In the genomic region with DNA sequence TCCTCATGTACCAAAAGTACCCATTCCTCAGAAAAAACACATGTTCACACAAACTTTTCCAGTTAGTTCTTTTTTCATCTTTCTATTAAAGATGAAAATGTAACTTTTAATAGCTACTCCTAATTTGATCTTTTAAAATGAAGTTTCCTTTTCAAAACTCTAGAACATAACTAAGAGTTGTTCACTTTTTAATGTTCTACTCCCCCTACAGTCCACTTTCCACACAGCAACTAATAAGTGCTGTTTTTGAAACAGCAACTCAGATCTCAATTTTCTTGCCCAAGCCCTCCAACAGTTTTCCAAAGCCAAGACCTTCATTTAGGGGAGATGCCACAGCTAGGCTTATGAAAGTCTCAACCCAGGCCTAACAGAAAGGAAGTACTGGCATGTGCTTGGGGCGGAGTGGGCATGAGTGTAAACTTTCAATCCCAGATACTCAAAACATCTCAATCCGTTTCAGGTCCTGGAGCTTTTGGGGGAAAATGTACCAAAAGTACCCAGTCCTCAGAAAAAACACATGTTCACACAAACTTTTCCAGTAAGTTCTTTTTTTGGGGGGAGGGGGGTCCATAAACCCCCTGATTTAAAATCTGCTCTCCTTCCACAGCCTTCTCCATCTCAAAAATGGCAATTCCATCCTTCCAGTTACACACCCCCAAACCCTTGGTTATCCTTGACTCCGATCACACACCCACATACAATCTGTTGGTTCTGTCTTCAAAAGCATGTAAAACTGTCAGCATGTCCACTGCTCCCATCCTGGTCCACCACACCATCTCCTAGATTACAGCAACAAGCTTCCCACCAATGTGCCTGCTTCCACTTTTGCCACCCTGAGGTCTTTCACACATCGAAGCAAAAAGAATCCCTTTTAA, we compare ENCODE assay signal across 8 cellular contexts. TPM values are rescaled to one million over a fixed set of nuclear protein-coding genes. Genes with fewer than 3 reads are reported as not detected.
DNase-seq lines count a peak whose midpoint lies in the region; ATAC-seq, FAIRE-seq and TF ChIP-seq lines count a peak whose summit lies in the region.

No MANE protein-coding gene starts in this region.

- intact Hi-C loops in GM12878 (cut with micrococcal nuclease; ENCODE audit: unreplicated experiment) (loop anchor here (1.0 to 2.0 kb wide), 3 partner anchors 51 to 170 kb away; no protein-coding TSS in a partner anchor), left colon (cut with DNase I, micrococcal nuclease) (no loop called here)

- no peaks in the 10 kb centered on the region for H3K9me3 ChIP-seq in BLaER1 treated with 17β-estradiol and CSF1 and Interleukin-3, amounts not matched to agents 10 nM and 100 nM (replicated peaks in 1 of 11)
- H3K9me3 ChIP-seq in GM12878 (replicated peaks; ENCODE audit: control insufficient read depth, insufficient read depth, low read length), result no peaks in the 10 kb centered on the region

- TF ChIP-seq CTCF in GM12873 (IDR thresholded peaks at IDR 0.05; ENCODE audit: insufficient read depth, low read depth, low read length, missing control alignments) (peak; percentile 62), GM12878 (IDR thresholded peaks at IDR 0.05 in 2 of 3, conservative IDR thresholded peaks at IDR 0.05 in 1 of 3; ENCODE audit: control insufficient read depth in 2 of 3, extremely low read depth in 1 of 3, insufficient read depth in 1 of 3, low read depth in 3 of 3, low read length in 3 of 3) (peak; percentile 68 to 74 (median 68))

- peak; percentile 30 for DNase-seq in NCI-H748 treated with DMSO at 0.1 percent for 48 hours (lab: John Stamatoyannopoulos, UW)
- no peak for DNase-seq in GM12878 (ENCODE audit: low read depth, low spot score)
- DNase-seq in left kidney (ENCODE audit: low read depth, low spot score), result peak; percentile 64
- no peak for DNase-seq in left colon

- peak overlapping the region; percentile 84 to 97 (median 90); a peak in 21 of 22 replicates for H3K9ac ChIP-seq in BLaER1 treated with 17β-estradiol and CSF1 and Interleukin-3, amounts not matched to agents 10 nM and 100 nM
- H3K9ac ChIP-seq in GM12878 (ENCODE audit: control insufficient read depth, insufficient read depth, low read length), result peak overlapping the region; percentile 96

- peak; percentile 72 for TF ChIP-seq RAD21 in GM12878 (IDR thresholded peaks at IDR 0.05; ENCODE audit: insufficient read depth, low read depth, low read length)

- CTCF ChIA-PET in GM12878 (lab: Yijun Ruan, JAX), result interaction anchor here (0.6 to 9.1 kb wide), 42 partner anchors 8 to 515 kb away, joined by 3 to 466 read pairs (median 6); partner anchors contain the start of genes DYRK1B, EID2, LEUTX and PSMC4

- peak; percentile 36 for ATAC-seq in GM12878
- ATAC-seq in left colon, result no peak
- ATAC-seq in HG03571 (IDR thresholded peaks at IDR 0.05; ENCODE audit: unreplicated experiment), result no peak
- no peak for ATAC-seq in HG02623 (IDR thresholded peaks at IDR 0.05; ENCODE audit: unreplicated experiment)

- POLR2A ChIA-PET in GM12878 (lab: Charles Lee), result interaction anchor here (1.1 to 5.1 kb wide), 9 partner anchors 8 to 168 kb away, joined by 3 to 34 read pairs (median 10); partner anchors contain the start of genes DYRK1B and PSMC4

- in situ Hi-C loops in GM12878 (cut with MboI), result loop anchor here (5.0 kb wide), 2 partner anchors 52 to 297 kb away; no protein-coding TSS in a partner anchor

- TF ChIP-seq EP300 in GM12878 (IDR thresholded peaks at IDR 0.05; ENCODE audit: borderline replicate concordance in 1 of 2, control insufficient read depth in 1 of 2, low read depth in 2 of 2, low read length in 2 of 2), result no peak

- H3K36me3 ChIP-seq in BLaER1 treated with 17β-estradiol and CSF1 and Interleukin-3, amounts not matched to agents 10 nM and 100 nM, result peaks cover 12 to 32% (median 24%) of the 10 kb centered on the region in 11 experiments
- peaks cover 6 to 19% of the 10 kb centered on the region in 2 experiments for H3K36me3 ChIP-seq in GM12878 (ENCODE audit: control insufficient read depth in 2 of 2, insufficient read depth in 2 of 2, low read length in 1 of 2)

- H3K27ac ChIP-seq in BLaER1 treated with 17β-estradiol and CSF1 and Interleukin-3, amounts not matched to agents 10 nM and 100 nM, result peak overlapping the region in 3 of 11 experiments; percentile 35 to 83 (median 79); a peak in 3 of 22 replicates
- peak overlapping the region; percentile 81 for H3K27ac ChIP-seq in GM12878 (ENCODE audit: control insufficient read depth, insufficient read depth)

- peaks cover 73% of the 10 kb centered on the region for H3K79me2 ChIP-seq in GM12878 (ENCODE audit: control insufficient read depth, insufficient read depth, low read length)

- no peak overlapping the region for H2AFZ ChIP-seq in GM12878 (ENCODE audit: control insufficient read depth, low read depth, low read length)

- H3K4me3 ChIP-seq in BLaER1 treated with 17β-estradiol and CSF1 and Interleukin-3, amounts not matched to agents 10 nM and 100 nM, result peak overlapping the region in 9 of 10 experiments; percentile 82 to 99 (median 94); a peak in 18 of 20 replicates
- H3K4me3 ChIP-seq in GM12878, result peak overlapping the region; percentile 70

- no peak for TF ChIP-seq POLR2A in GM12878 (IDR thresholded peaks at IDR 0.05; ENCODE audit: low read depth, low read length)

- H4K20me1 ChIP-seq in BLaER1 treated with 17β-estradiol and CSF1 and Interleukin-3, amounts not matched to agents 10 nM and 100 nM, result peaks cover 7 to 69% (median 65%) of the 10 kb centered on the region in 11 experiments; a peak in 21 of 22 replicates
- H4K20me1 ChIP-seq in GM12878 (ENCODE audit: control insufficient read depth, insufficient read depth), result no peaks in the 10 kb centered on the region; the same call in 1 of the 2 replicates

- WGBS in GM12878 (ENCODE audit: insufficient coverage, insufficient replicate concordance, low lambda C conversion rate, missing lambda C conversion rate), result 5% methylated on average over 4 of the region's 4 CpGs

- SMC1A ChIA-PET in GM12878 (lab: Charles Lee; ENCODE audit: uncharacterized antibody, unreplicated experiment), result interaction anchor here (0.6 to 8.8 kb wide), 32 partner anchors 8 to 302 kb away, joined by 3 to 309 read pairs (median 5); partner anchors contain the start of genes DYRK1B and PSMC4

- peak overlapping the region; percentile 87 to 98 (median 95) for H3K4me2 ChIP-seq in BLaER1 treated with 17β-estradiol and CSF1 and Interleukin-3, amounts not matched to agents 10 nM and 100 nM
- H3K4me2 ChIP-seq in GM12878 (ENCODE audit: control insufficient read depth, insufficient read depth), result peak overlapping the region; percentile 91

- RAD21 ChIA-PET in GM12878 (lab: Charles Lee; ENCODE audit: unreplicated experiment), result interaction anchor here (0.6 to 8.0 kb wide), 27 partner anchors 10 to 416 kb away, joined by 3 to 271 read pairs (median 4); partner anchors contain the start of genes DYRK1B, LEUTX and PSMC4

- H3K4me1 ChIP-seq in BLaER1 treated with 17β-estradiol and CSF1 and Interleukin-3, amounts not matched to agents 10 nM and 100 nM, result peaks cover 39 to 51% (median 46%) of the 10 kb centered on the region in 10 experiments
- H3K4me1 ChIP-seq in GM12878 (ENCODE audit: control insufficient read depth, insufficient read depth, low read length), result peaks cover 15% of the 10 kb centered on the region

- H3K27me3 ChIP-seq in BLaER1 treated with 17β-estradiol and CSF1 and Interleukin-3, amounts not matched to agents 10 nM and 100 nM, result no peaks in the 10 kb centered on the region
- H3K27me3 ChIP-seq in GM12878 (replicated peaks in 1 of 2; ENCODE audit: control insufficient read depth in 2 of 2, insufficient read depth in 2 of 2, low read length in 1 of 2), result no peaks in the 10 kb centered on the region

- peak; percentile 64 for FAIRE-seq in GM12878 (lab: Jason Lieb, UNC)

- no TSS peak for BruUV-seq in GM12878 (replicated peaks; lab: Mats Ljungman, UMichigan)

TF ChIP-seq in GM12878, 131 proteins besides CTCF, POLR2A, EP300 and RAD21 (continues in another document):
- TF ChIP-seq IKZF1 (conservative IDR thresholded peaks at IDR 0.05) (0 out of 2 replicates have a peak, but pooled peaks have one; percentile 31), ZSCAN29 (IDR thresholded peaks at IDR 0.05) (no peak)

RNA-seq across cellular contexts. Expression of gene FBL, which starts 2.0 kb away (rescaled TPM):
- 50.2 and 52.7 TPM in 2 replicates for total RNA-seq in GM12878 (2013; cell fraction: nucleolus; rRNA removed)
- total RNA-seq in GM12878 (2014; rRNA removed), result 323 and 343 TPM in 2 replicates
- 497 and 501 TPM in 2 replicates for total RNA-seq in GM12878 (2014; rRNA removed; fragmentation: Illumina TruSeq; extraction: Trizol)
- 534 and 544 TPM in 2 replicates for total RNA-seq in GM12878 (2021)
- 747 TPM for polyA plus RNA-seq in GM12878 (2011; ENCODE audit: low read depth)
- 442 and 775 TPM in 2 replicates for polyA plus RNA-seq in GM12878 (2011; rRNA removed)
- polyA plus RNA-seq in GM12878 (2011; cell fraction: cytosol; rRNA removed), result 1,104 and 1,118 TPM in 2 replicates
- 303 and 389 TPM in 2 replicates for polyA plus RNA-seq in GM12878 (2011; cell fraction: nucleus; rRNA removed)
- polyA plus RNA-seq in GM12878 (2012), result 462 and 532 TPM in 2 replicates
- polyA plus RNA-seq in GM12878 (2014; fragmentation: Illumina TruSeq; extraction: Trizol), result 865 and 1,083 TPM in 2 replicates
- 100 to 1,000 TPM; 156 to 460 TPM for polyA plus RNA-seq in GM12878 (2014; fragmentation: Nextera tagmentation; extraction: Ambion mirVana)
- 568 and 589 TPM in 2 replicates for polyA plus RNA-seq in GM12878 (2014; rRNA removed)
- polyA plus RNA-seq in GM12878 (2016; fragmentation: Nextera tagmentation; extraction: Ambion mirVana), result 100 to 1,000 TPM; 253 to 257 TPM
- 892 and 964 TPM in 2 replicates for polyA minus RNA-seq in GM12878 (2011; rRNA and poly(A)+ RNA removed)
- polyA minus RNA-seq in GM12878 (2011; cell fraction: cytosol; rRNA and poly(A)+ RNA removed), result 147 and 180 TPM in 2 replicates
- polyA minus RNA-seq in GM12878 (2011; cell fraction: nucleus; rRNA and poly(A)+ RNA removed), result 36.1 and 62.5 TPM in 2 replicates
- 100 to 1,000 TPM; 128 to 166 TPM for total RNA-seq in left colon

RNA-seq across cellular contexts. Expression of gene DYRK1B, which starts 10.2 kb away (rescaled TPM):
- total RNA-seq in GM12878 (2013; cell fraction: nucleolus; rRNA removed), result 16.4 and 22.3 TPM in 2 replicates
- total RNA-seq in GM12878 (2014; rRNA removed) (2.9 and 3.6 TPM in 2 replicates), GM12878 (2014; rRNA removed; fragmentation: Illumina TruSeq; extraction: Trizol) (1.7 and 2.0 TPM in 2 replicates), GM12878 (2021) (8.9 and 10.2 TPM in 2 replicates), left colon (10 to 100 TPM in 1 of 2 donors, 1 to 10 TPM in 1; 7.6 to 16.3 TPM)
- 2.7 TPM for polyA plus RNA-seq in GM12878 (2011; ENCODE audit: low read depth)
- polyA plus RNA-seq in GM12878 (2011; rRNA removed) (2.7 and 2.9 TPM in 2 replicates), GM12878 (2014; fragmentation: Illumina TruSeq; extraction: Trizol) (2.1 and 3.4 TPM in 2 replicates), GM12878 (2014; fragmentation: Nextera tagmentation; extraction: Ambion mirVana) (under 1 TPM in 1 of 2 experiments, not detected in 1; 0.07 TPM), GM12878 (2014; rRNA removed) (5.6 and 6.0 TPM in 2 replicates), GM12878 (2016; fragmentation: Nextera tagmentation; extraction: Ambion mirVana) (1 to 10 TPM; 2.9 to 4.3 TPM)
- polyA plus RNA-seq in GM12878 (2011; cell fraction: cytosol; rRNA removed), result 2.8 and 2.9 TPM in 2 replicates
- polyA plus RNA-seq in GM12878 (2011; cell fraction: nucleus; rRNA removed), result 15.8 and 19.4 TPM in 2 replicates
- polyA plus RNA-seq in GM12878 (2012), result 5.4 and 7.8 TPM in 2 replicates
- polyA minus RNA-seq in GM12878 (2011; rRNA and poly(A)+ RNA removed), result 4.2 and 8.9 TPM in 2 replicates
- polyA minus RNA-seq in GM12878 (2011; cell fraction: cytosol; rRNA and poly(A)+ RNA removed), result 2.4 and 4.0 TPM in 2 replicates
- polyA minus RNA-seq in GM12878 (2011; cell fraction: nucleus; rRNA and poly(A)+ RNA removed), result 7.5 and 11.5 TPM in 2 replicates

Comparison
In these comparisons a context has a peak if more than half of its experiments do, and no peak if none do; other contexts are left out.
1. DNase-seq: peak in NCI-H748 treated with DMSO at 0.1 percent for 48 hours (single experiment) and left kidney (single experiment); none in GM12878 (single experiment) and left colon (0 of 2).